Comparison of ENCODE assay signal across 20 cellular contexts in genomic region chr7:74006451-74007259, GRCh38. TPM values are rescaled to one million over a fixed set of nuclear protein-coding genes. Genes with fewer than 3 reads are reported as not detected.
DNase-seq lines count a peak whose midpoint lies in the region; ATAC-seq and TF ChIP-seq lines count a peak whose summit lies in the region.
"Had no signal": no experiment of that assay in that cellular context is flagged by ENCODE, and none has a peak within 500 bp of the region (broad histone marks: within the 10 kb centered on the region; RNA-seq: fewer than 3 reads in every experiment).

No MANE protein-coding gene starts in this region.

- POLR2A ChIA-PET in CD4-positive, alpha-beta T cell (lab: Charles Lee) = no interaction called here

- H3K4me3 ChIP-seq in adipocyte (ENCODE audit: low read length) = no peak overlapping the region
- H3K4me3 ChIP-seq in testis = no peak overlapping the region
- H3K4me3 ChIP-seq: cardiac muscle cell, ovary, PC-9 had no signal

- no peak for TF ChIP-seq CTCF in testis (IDR thresholded peaks at IDR 0.05)
- no peak for TF ChIP-seq CTCF in CD4-positive, alpha-beta T cell (IDR thresholded peaks at IDR 0.05)

- ATAC-seq in left colon = peak; percentile 41
- no peak for ATAC-seq in CD4-positive, alpha-beta T cell (ENCODE audit: poor library complexity)
- no peak for ATAC-seq in GM21717 (IDR thresholded peaks at IDR 0.05; ENCODE audit: unreplicated experiment)
- ATAC-seq: HepG2, T-cell had no signal

- H3K4me1 ChIP-seq in adipocyte (ENCODE audit: control insufficient read depth, insufficient read depth, low read length) (no peaks in the 10 kb centered on the region), testis (peaks cover 13% of the 10 kb centered on the region)

- CTCF ChIA-PET in CD4-positive, alpha-beta T cell (lab: Charles Lee) = no interaction called here

- peaks cover 17% of the 10 kb centered on the region for H3K27me3 ChIP-seq in adipocyte (replicated peaks; ENCODE audit: control insufficient read depth, insufficient read depth, low read length)
- no peaks in the 10 kb centered on the region for H3K27me3 ChIP-seq in testis
- H3K27me3 ChIP-seq in CD4-positive, alpha-beta T cell (ENCODE audit: control insufficient read depth, insufficient read depth, low read length) = no peaks in the 10 kb centered on the region
- H3K27me3 ChIP-seq: cardiac muscle cell, ovary had no signal

- H3K4me3 Mint-ChIP-seq in CD4-positive, alpha-beta T cell = no peak overlapping the region
- H3K4me3 Mint-ChIP-seq: activated B cell treated with CpG ODN at 0.5 μM for 24 hours; immature natural killer cell; stimulated activated naive CD8-positive, alpha-beta T cell treated with anti-CD3 and anti-CD28 coated beads, Interleukin-15, Interleukin-2, amounts not matched to agents 100 ng/mL and 50 ng/mL, for 24 hours; T-cell had no signal

- 51 to 59% methylated on average over 12 of the region's 12 CpGs for WGBS in testis, 2 donors

- H3K27ac ChIP-seq in testis = peak overlapping the region in 1 of 2 donors; percentile 5
- H3K27ac ChIP-seq in CD4-positive, alpha-beta T cell (ENCODE audit: low read depth, low read length) = no peak overlapping the region
- H3K27ac ChIP-seq: cardiac muscle cell, ovary, PC-9 had no signal

- peaks cover 4% of the 10 kb centered on the region for H3K4me1 Mint-ChIP-seq in CD4-positive, alpha-beta T cell (ENCODE audit: low read depth)

- no peak overlapping the region for H3K9ac ChIP-seq in adipocyte (ENCODE audit: low read length)

- TF ChIP-seq POLR2A in testis (IDR thresholded peaks at IDR 0.05) = no peak

- peak; percentile 53 for DNase-seq in NCI-H2171 treated with DMSO at 0.1 percent for 48 hours (lab: John Stamatoyannopoulos, UW)
- DNase-seq in NCI-H2171 (lab: John Stamatoyannopoulos, UW) = no peak
- DNase-seq in adipocyte (ENCODE audit: low read depth) = peak; percentile 41
- DNase-seq in left colon = no peak
- peak; percentile 52 for DNase-seq in testis
- DNase-seq in NAMALWA (ENCODE audit: low spot score) = no peak
- no peak for DNase-seq in CD4-positive, alpha-beta T cell
- DNase-seq: activated B cell treated with CpG ODN at 0.5 μM for 24 hours; activated naive CD4-positive, alpha-beta T cell treated with anti-CD3 and anti-CD28 coated beads, Interleukin-2, amount 50 U/mL, for 16 hours; H7; immature natural killer cell; NCI-H1105 treated with DMSO at 0.1 percent for 48 hours; NCI-H510A; ovary; PC-9; T-cell had no signal

- no peaks in the 10 kb centered on the region for H3K9me3 ChIP-seq in adipocyte (ENCODE audit: control insufficient read depth, low read length)
- H3K9me3 ChIP-seq in testis = no peaks in the 10 kb centered on the region
- H3K9me3 ChIP-seq in CD4-positive, alpha-beta T cell (ENCODE audit: control insufficient read depth, low read length) = no peaks in the 10 kb centered on the region
- H3K9me3 ChIP-seq: ovary had no signal

- H3K27me3 Mint-ChIP-seq in CD4-positive, alpha-beta T cell = peaks cover 12% of the 10 kb centered on the region
- H3K27me3 Mint-ChIP-seq: activated B cell treated with CpG ODN at 0.5 μM for 24 hours; stimulated activated naive CD8-positive, alpha-beta T cell treated with anti-CD3 and anti-CD28 coated beads, Interleukin-15, Interleukin-2, amounts not matched to agents 100 ng/mL and 50 ng/mL, for 24 hours had no signal

- H3K36me3 ChIP-seq in adipocyte (ENCODE audit: control insufficient read depth, insufficient read depth, low read length, severe bottlenecking) (no peaks in the 10 kb centered on the region), testis (ENCODE audit: low read depth, missing control alignments) (no peaks in the 10 kb centered on the region)
- H3K36me3 ChIP-seq: cardiac muscle cell, ovary had no signal

- no peaks in the 10 kb centered on the region for H3K9me3 Mint-ChIP-seq in CD4-positive, alpha-beta T cell
- H3K9me3 Mint-ChIP-seq: activated B cell treated with CpG ODN at 0.5 μM for 24 hours; immature natural killer cell; stimulated activated naive CD8-positive, alpha-beta T cell treated with anti-CD3 and anti-CD28 coated beads, Interleukin-15, Interleukin-2, amounts not matched to agents 100 ng/mL and 50 ng/mL, for 24 hours; T-cell had no signal

- H3K36me3 Mint-ChIP-seq in CD4-positive, alpha-beta T cell (ENCODE audit: low read depth) = no peaks in the 10 kb centered on the region
- H3K36me3 Mint-ChIP-seq: immature natural killer cell, T-cell had no signal

- intact Hi-C loops in left colon (cut with DNase I, micrococcal nuclease) = no loop called here
- intact Hi-C loops in testis (cut with DNase I; ENCODE audit: low total_unique reads) = no loop called here
- intact Hi-C loops in CD4-positive, alpha-beta T cell (cut with DNase I, micrococcal nuclease) = no loop called here

- H3K27ac Mint-ChIP-seq in CD4-positive, alpha-beta T cell = no peak overlapping the region
- H3K27ac Mint-ChIP-seq: activated B cell treated with CpG ODN at 0.5 μM for 24 hours; stimulated activated naive CD8-positive, alpha-beta T cell treated with anti-CD3 and anti-CD28 coated beads, Interleukin-15, Interleukin-2, amounts not matched to agents 100 ng/mL and 50 ng/mL, for 24 hours; T-cell had no signal

RNA-seq across cellular contexts. Expression of gene ELN, which starts 21.3 kb away (rescaled TPM):
- total RNA-seq in left colon (10 to 100 TPM; 10.3 to 15.0 TPM), testis (10 to 100 TPM; 24.6 to 35.2 TPM)
- polyA plus RNA-seq in testis (ENCODE audit: insufficient read depth, low read depth, low replicate concordance) = 55.9 TPM
- total RNA-seq in CD4-positive, alpha-beta T cell = not detected
- total RNA-seq: activated B cell treated with CpG ODN at 0.5 μM for 24 hours had no signal
- polyA plus RNA-seq: cardiac muscle cell, immature natural killer cell had no signal

Comparison
In these comparisons a context has a peak if more than half of its experiments do, and no peak if none do; other contexts are left out.
1. DNase-seq: peak in NCI-H2171 treated with DMSO at 0.1 percent for 48 hours (single experiment), adipocyte (single experiment) and testis (single experiment); none in NCI-H2171 (single experiment), left colon (0 of 2), NAMALWA (single experiment) and CD4-positive, alpha-beta T cell (0 of 10).
2. RNA of gene ELN, which starts 21.3 kb away (total RNA-seq): 24.6 to 35.2 TPM in testis and 10.3 to 15.0 TPM in left colon; not detected in CD4-positive, alpha-beta T cell; every median in the first group is over 10 times any median in the second.